In genomic region chr2:102240640-102241370, GRCh38 we compare ENCODE assay signal across 8 cellular contexts. TPM values are rescaled to one million over a fixed set of nuclear protein-coding genes. Genes with fewer than 3 reads are reported as not detected.
DNase-seq lines count a peak whose midpoint lies in the region; TF ChIP-seq lines count a peak whose summit lies in the region.

No MANE protein-coding gene starts in this region.

- DNase-seq in ELR (ENCODE audit: low read depth) (peak; percentile 93), H4 (ENCODE audit: low spot score) (peak; percentile 92), LNCaP clone FGC (ENCODE audit: low read depth) (peak; percentile 78), SJSA1 (ENCODE audit: low read depth in 1 of 2, low spot score in 2 of 2) (peak; percentile 65 to 84), germinal center (ENCODE audit: low spot score) (peak; percentile 80), osteocyte (ENCODE audit: extremely low spot score, unreplicated experiment) (peak; percentile 95), testis (peak; percentile 96)
- peak; percentile 65 to 87 (median 77) for DNase-seq in activated naive CD4-positive, alpha-beta T cell (lab: John Stamatoyannopoulos, UW)

- TF ChIP-seq CTCF in LNCaP clone FGC (IDR thresholded peaks at IDR 0.05; ENCODE audit: control insufficient read depth, extremely low read depth, insufficient read depth) (peak; percentile 95), osteocyte (IDR thresholded peaks at IDR 0.05) (peak; percentile 99), testis (IDR thresholded peaks at IDR 0.05) (peak; percentile 93 to 98 (median 95))

- H3K27me3 ChIP-seq in SJSA1 (replicated peaks) (no peaks in the 10 kb centered on the region), testis (no peaks in the 10 kb centered on the region)

- H3K4me3 ChIP-seq in LNCaP clone FGC (ENCODE audit: low read depth, low read length), result no peak overlapping the region
- no peak overlapping the region for H3K4me3 ChIP-seq in SJSA1
- no peak overlapping the region for H3K4me3 ChIP-seq in testis

- H3K27ac Mint-ChIP-seq in osteocyte (ENCODE audit: unreplicated experiment), result peak overlapping the region; percentile 79

- peaks cover 23% of the 10 kb centered on the region for H3K4me1 Mint-ChIP-seq in osteocyte (ENCODE audit: unreplicated experiment)

- TF ChIP-seq POLR2A in testis (IDR thresholded peaks at IDR 0.05), result no peak

- 13 to 16% methylated on average over 21 to 22 of the region's 22 CpGs for WGBS in testis, 2 donors

- no peaks in the 10 kb centered on the region for H3K27me3 Mint-ChIP-seq in osteocyte (ENCODE audit: unreplicated experiment)

- intact Hi-C loops in testis (cut with DNase I; ENCODE audit: low total_unique reads), result loop anchor here (5.0 kb wide), 1 partner anchor 219 kb away; no protein-coding TSS in a partner anchor

- H3K27ac ChIP-seq in SJSA1 (no peak overlapping the region), testis (peak overlapping the region; percentile 27 to 73)

- H3K36me3 Mint-ChIP-seq in osteocyte (ENCODE audit: unreplicated experiment), result no peaks in the 10 kb centered on the region

- no peaks in the 10 kb centered on the region for H3K9me3 ChIP-seq in SJSA1 (replicated peaks)
- no peaks in the 10 kb centered on the region for H3K9me3 ChIP-seq in testis

- H3K4me3 Mint-ChIP-seq in osteocyte (ENCODE audit: unreplicated experiment), result no peak overlapping the region

- no peaks in the 10 kb centered on the region for H3K36me3 ChIP-seq in SJSA1
- H3K36me3 ChIP-seq in testis (ENCODE audit: low read depth, missing control alignments), result no peaks in the 10 kb centered on the region

- no peaks in the 10 kb centered on the region for H3K9me3 Mint-ChIP-seq in osteocyte (ENCODE audit: unreplicated experiment)

- peaks cover 26% of the 10 kb centered on the region for H3K4me1 ChIP-seq in SJSA1 (replicated peaks)
- peaks cover 3% of the 10 kb centered on the region for H3K4me1 ChIP-seq in testis

RNA-seq across cellular contexts. Expression of gene IL1RL2, which starts 54.0 kb away (rescaled TPM):
- not detected in 2 replicates for total RNA-seq in H4 (2014; rRNA removed; shearing (Covaris generic))
- total RNA-seq in SJSA1 (2014; rRNA removed; shearing (Covaris generic)), result not detected in 2 replicates
- 0.21 TPM in 1 of 2 replicates, not detected in the other for total RNA-seq in osteocyte
- under 1 TPM; 0.24 to 0.31 TPM for total RNA-seq in testis
- polyA plus RNA-seq in testis (ENCODE audit: insufficient read depth, low read depth, low replicate concordance), result 0.38 TPM
